1 cellular context compared by ENCODE assay signal in the genomic region with DNA sequence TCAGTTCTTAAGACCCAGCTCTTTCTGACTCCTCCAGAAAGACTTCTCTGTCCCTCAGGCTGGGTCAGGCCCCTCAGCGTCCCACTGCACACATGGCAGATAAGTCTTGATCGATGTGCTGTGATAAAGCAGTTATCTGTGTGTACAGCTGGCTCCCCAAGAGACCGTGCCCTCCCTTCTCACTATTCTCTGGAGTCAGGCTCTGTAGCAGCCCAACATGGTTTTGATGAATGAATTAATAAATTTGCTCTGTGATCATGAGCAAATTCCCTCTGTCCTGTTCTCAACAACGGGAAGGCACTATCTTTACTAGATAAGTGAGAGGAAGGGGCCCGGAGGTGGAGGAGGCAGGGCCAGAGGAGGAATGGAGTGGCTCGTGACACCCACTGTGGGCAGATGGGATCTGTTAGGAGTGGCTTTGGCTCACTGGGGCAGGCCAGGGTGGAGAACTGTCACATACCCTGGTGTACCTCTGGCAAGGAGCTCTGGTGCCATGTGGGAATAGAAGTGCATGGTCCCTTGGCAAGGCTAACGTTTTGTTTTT.
TF ChIP-seq lines count a peak whose summit lies in the region.

No MANE protein-coding gene starts in this region.

TF ChIP-seq in K562, 482 proteins besides CTCF, POLR2A, EP300 and RAD21 (continued from another document and continues in another):
- TF ChIP-seq, protein P1, sequence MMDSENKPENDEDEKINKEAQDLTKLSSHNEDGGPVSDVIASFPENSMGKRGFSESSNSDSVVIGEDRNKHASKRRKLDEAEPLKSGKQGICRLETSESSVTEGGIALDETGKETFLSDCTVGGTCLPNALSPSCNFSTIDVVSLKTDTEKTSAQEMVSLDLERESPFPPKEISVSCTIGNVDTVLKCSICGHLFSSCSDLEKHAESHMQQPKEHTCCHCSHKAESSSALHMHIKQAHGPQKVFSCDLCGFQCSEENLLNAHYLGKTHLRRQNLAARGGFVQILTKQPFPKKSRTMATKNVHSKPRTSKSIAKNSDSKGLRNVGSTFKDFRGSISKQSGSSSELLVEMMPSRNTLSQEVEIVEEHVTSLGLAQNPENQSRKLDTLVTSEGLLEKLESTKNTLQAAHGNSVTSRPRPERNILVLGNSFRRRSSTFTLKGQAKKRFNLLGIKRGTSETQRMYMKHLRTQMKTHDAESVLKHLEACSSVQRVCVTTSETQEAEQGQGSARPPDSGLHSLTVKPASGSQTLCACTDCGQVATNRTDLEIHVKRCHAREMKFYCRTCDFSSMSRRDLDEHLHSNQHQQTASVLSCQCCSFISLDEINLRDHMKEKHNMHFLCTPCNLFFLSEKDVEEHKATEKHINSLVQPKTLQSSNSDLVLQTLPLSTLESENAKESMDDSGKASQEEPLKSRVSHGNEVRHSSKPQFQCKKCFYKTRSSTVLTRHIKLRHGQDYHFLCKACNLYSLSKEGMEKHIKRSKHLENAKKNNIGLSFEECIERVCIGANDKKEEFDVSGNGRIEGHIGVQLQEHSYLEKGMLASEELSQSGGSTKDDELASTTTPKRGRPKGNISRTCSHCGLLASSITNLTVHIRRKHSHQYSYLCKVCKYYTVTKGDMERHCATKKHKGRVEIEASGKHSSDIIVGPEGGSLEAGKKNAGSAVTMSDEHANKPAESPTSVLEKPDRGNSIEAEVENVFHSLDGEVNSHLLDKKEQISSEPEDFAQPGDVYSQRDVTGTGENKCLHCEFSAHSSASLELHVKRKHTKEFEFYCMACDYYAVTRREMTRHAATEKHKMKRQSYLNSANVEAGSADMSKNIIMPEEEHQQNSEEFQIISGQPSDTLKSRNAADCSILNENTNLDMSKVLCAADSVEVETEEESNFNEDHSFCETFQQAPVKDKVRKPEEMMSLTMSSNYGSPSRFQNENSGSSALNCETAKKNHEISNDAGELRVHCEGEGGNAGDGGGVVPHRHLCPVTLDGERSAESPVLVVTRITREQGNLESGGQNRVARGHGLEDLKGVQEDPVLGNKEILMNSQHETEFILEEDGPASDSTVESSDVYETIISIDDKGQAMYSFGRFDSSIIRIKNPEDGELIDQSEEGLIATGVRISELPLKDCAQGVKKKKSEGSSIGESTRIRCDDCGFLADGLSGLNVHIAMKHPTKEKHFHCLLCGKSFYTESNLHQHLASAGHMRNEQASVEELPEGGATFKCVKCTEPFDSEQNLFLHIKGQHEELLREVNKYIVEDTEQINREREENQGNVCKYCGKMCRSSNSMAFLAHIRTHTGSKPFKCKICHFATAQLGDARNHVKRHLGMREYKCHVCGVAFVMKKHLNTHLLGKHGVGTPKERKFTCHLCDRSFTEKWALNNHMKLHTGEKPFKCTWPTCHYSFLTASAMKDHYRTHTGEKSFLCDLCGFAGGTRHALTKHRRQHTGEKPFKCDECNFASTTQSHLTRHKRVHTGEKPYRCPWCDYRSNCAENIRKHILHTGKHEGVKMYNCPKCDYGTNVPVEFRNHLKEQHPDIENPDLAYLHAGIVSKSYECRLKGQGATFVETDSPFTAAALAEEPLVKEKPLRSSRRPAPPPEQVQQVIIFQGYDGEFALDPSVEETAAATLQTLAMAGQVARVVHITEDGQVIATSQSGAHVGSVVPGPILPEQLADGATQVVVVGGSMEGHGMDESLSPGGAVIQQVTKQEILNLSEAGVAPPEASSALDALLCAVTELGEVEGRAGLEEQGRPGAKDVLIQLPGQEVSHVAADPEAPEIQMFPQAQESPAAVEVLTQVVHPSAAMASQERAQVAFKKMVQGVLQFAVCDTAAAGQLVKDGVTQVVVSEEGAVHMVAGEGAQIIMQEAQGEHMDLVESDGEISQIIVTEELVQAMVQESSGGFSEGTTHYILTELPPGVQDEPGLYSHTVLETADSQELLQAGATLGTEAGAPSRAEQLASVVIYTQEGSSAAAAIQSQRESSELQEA (IDR thresholded peaks at IDR 0.05; ENCODE audit: low read depth) = no peak
- no peak for TF ChIP-seq XRCC5 (IDR thresholded peaks at IDR 0.05; ENCODE audit: low read depth, low read length)
- TF ChIP-seq, protein P2, sequence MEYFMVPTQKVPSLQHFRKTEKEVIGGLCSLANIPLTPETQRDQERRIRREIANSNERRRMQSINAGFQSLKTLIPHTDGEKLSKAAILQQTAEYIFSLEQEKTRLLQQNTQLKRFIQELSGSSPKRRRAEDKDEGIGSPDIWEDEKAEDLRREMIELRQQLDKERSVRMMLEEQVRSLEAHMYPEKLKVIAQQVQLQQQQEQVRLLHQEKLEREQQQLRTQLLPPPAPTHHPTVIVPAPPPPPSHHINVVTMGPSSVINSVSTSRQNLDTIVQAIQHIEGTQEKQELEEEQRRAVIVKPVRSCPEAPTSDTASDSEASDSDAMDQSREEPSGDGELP (CRISPR knock-in tag; IDR thresholded peaks at IDR 0.05; ENCODE audit: borderline replicate concordance) = peak; percentile 81; the same call in 1 of the 2 replicates
- no peak for TF ChIP-seq TFAM (CRISPR knock-in tag; conservative IDR thresholded peaks at IDR 0.05)
- TF ChIP-seq ZSCAN32 (CRISPR knock-in tag; IDR thresholded peaks at IDR 0.05) = no peak
- peak; percentile 67; the same call in 1 of the 2 replicates for TF ChIP-seq RFX7 (CRISPR knock-in tag; IDR thresholded peaks at IDR 0.05)
- TF ChIP-seq ZNF197 (CRISPR knock-in tag; IDR thresholded peaks at IDR 0.05; ENCODE audit: low read depth) = peak; percentile 88
- TF ChIP-seq SRSF9 (IDR thresholded peaks at IDR 0.05; ENCODE audit: borderline replicate concordance, low read depth, low read length) = no peak
- TF ChIP-seq C11orf30 (IDR thresholded peaks at IDR 0.05; ENCODE audit: low read depth) = no peak
- no peak for TF ChIP-seq ZZZ3 (IDR thresholded peaks at IDR 0.05)
- TF ChIP-seq, protein P3, sequence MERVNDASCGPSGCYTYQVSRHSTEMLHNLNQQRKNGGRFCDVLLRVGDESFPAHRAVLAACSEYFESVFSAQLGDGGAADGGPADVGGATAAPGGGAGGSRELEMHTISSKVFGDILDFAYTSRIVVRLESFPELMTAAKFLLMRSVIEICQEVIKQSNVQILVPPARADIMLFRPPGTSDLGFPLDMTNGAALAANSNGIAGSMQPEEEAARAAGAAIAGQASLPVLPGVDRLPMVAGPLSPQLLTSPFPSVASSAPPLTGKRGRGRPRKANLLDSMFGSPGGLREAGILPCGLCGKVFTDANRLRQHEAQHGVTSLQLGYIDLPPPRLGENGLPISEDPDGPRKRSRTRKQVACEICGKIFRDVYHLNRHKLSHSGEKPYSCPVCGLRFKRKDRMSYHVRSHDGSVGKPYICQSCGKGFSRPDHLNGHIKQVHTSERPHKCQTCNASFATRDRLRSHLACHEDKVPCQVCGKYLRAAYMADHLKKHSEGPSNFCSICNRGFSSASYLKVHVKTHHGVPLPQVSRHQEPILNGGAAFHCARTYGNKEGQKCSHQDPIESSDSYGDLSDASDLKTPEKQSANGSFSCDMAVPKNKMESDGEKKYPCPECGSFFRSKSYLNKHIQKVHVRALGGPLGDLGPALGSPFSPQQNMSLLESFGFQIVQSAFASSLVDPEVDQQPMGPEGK (CRISPR knock-in tag; IDR thresholded peaks at IDR 0.05; ENCODE audit: borderline replicate concordance) = 0 out of 2 replicates have a peak, but pooled peaks have one; percentile 18
- TF ChIP-seq THRAP3 (IDR thresholded peaks at IDR 0.05; ENCODE audit: borderline replicate concordance) = no peak
- TF ChIP-seq, protein P4, sequence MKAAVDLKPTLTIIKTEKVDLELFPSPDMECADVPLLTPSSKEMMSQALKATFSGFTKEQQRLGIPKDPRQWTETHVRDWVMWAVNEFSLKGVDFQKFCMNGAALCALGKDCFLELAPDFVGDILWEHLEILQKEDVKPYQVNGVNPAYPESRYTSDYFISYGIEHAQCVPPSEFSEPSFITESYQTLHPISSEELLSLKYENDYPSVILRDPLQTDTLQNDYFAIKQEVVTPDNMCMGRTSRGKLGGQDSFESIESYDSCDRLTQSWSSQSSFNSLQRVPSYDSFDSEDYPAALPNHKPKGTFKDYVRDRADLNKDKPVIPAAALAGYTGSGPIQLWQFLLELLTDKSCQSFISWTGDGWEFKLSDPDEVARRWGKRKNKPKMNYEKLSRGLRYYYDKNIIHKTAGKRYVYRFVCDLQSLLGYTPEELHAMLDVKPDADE (conservative IDR thresholded peaks at IDR 0.05; ENCODE audit: control insufficient read depth, low read depth, low read length) = no peak
- no peak for TF ChIP-seq ZC3H8 (IDR thresholded peaks at IDR 0.05)
- peak; percentile 60; the same call in 1 of the 2 replicates for TF ChIP-seq ZNF41 (CRISPR knock-in tag; conservative IDR thresholded peaks at IDR 0.05)
- no peak for TF ChIP-seq EHMT2 (IDR thresholded peaks at IDR 0.05)
- TF ChIP-seq NR2F6 (CRISPR knock-in tag; IDR thresholded peaks at IDR 0.05) = no peak
- TF ChIP-seq, protein P5, sequence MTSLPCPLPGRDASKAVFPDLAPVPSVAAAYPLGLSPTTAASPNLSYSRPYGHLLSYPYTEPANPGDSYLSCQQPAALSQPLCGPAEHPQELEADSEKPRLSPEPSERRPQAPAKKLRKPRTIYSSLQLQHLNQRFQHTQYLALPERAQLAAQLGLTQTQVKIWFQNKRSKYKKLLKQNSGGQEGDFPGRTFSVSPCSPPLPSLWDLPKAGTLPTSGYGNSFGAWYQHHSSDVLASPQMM (CRISPR knock-in tag; IDR thresholded peaks at IDR 0.05) = no peak
- no peak for TF ChIP-seq POLR2AphosphoS2 (IDR thresholded peaks at IDR 0.05; ENCODE audit: low read length)
- no peak for TF ChIP-seq ETV6 (IDR thresholded peaks at IDR 0.05; ENCODE audit: borderline replicate concordance in 1 of 2, low read depth in 2 of 2, low read length in 1 of 2)
- TF ChIP-seq ETV6 (CRISPR knock-in tag; IDR thresholded peaks at IDR 0.05; ENCODE audit: borderline replicate concordance) = no peak
- no peak for TF ChIP-seq ZNF354B (CRISPR knock-in tag; IDR thresholded peaks at IDR 0.05)
- TF ChIP-seq, protein P6, sequence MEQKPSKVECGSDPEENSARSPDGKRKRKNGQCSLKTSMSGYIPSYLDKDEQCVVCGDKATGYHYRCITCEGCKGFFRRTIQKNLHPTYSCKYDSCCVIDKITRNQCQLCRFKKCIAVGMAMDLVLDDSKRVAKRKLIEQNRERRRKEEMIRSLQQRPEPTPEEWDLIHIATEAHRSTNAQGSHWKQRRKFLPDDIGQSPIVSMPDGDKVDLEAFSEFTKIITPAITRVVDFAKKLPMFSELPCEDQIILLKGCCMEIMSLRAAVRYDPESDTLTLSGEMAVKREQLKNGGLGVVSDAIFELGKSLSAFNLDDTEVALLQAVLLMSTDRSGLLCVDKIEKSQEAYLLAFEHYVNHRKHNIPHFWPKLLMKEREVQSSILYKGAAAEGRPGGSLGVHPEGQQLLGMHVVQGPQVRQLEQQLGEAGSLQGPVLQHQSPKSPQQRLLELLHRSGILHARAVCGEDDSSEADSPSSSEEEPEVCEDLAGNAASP (IDR thresholded peaks at IDR 0.05) = no peak
- TF ChIP-seq PHF21A (IDR thresholded peaks at IDR 0.05; ENCODE audit: borderline replicate concordance, low read depth) = no peak
- TF ChIP-seq ZNF584 (CRISPR knock-in tag; IDR thresholded peaks at IDR 0.05; ENCODE audit: low read depth) = peak; percentile 95
- TF ChIP-seq ZNF24 (IDR thresholded peaks at IDR 0.05) = no peak
- TF ChIP-seq ZNF133 (CRISPR knock-in tag; IDR thresholded peaks at IDR 0.05) = no peak
- peak; percentile 79 for TF ChIP-seq ADNP (tag; IDR thresholded peaks at IDR 0.05)
- no peak for TF ChIP-seq FOXJ3 (CRISPR knock-in tag; IDR thresholded peaks at IDR 0.05)
- TF ChIP-seq CBFB (CRISPR knock-in tag; IDR thresholded peaks at IDR 0.05) = no peak
- no peak for TF ChIP-seq ZNF764 (CRISPR knock-in tag; IDR thresholded peaks at IDR 0.05; ENCODE audit: low read depth)
- no peak for TF ChIP-seq PPARD (CRISPR knock-in tag; IDR thresholded peaks at IDR 0.05)
- no peak for TF ChIP-seq FIP1L1 (IDR thresholded peaks at IDR 0.05; ENCODE audit: low read depth, low read length, poor library complexity, severe bottlenecking)
- TF ChIP-seq CAMTA2 (CRISPR knock-in tag; conservative IDR thresholded peaks at IDR 0.05) = no peak
- TF ChIP-seq ZNF717 (CRISPR knock-in tag; IDR thresholded peaks at IDR 0.05) = no peak
- TF ChIP-seq, protein P7, sequence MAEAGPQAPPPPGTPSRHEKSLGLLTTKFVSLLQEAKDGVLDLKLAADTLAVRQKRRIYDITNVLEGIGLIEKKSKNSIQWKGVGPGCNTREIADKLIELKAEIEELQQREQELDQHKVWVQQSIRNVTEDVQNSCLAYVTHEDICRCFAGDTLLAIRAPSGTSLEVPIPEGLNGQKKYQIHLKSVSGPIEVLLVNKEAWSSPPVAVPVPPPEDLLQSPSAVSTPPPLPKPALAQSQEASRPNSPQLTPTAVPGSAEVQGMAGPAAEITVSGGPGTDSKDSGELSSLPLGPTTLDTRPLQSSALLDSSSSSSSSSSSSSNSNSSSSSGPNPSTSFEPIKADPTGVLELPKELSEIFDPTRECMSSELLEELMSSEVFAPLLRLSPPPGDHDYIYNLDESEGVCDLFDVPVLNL (CRISPR knock-in tag; IDR thresholded peaks at IDR 0.05; ENCODE audit: low read depth) = no peak
- no peak for TF ChIP-seq MXI1 (IDR thresholded peaks at IDR 0.05; ENCODE audit: low read depth, low read length)
- no peak for TF ChIP-seq KAT7 (CRISPR knock-in tag; IDR thresholded peaks at IDR 0.05; ENCODE audit: borderline replicate concordance)
- no peak for TF ChIP-seq TAF15 (IDR thresholded peaks at IDR 0.05; ENCODE audit: low read depth, low read length)
- TF ChIP-seq, protein P8, sequence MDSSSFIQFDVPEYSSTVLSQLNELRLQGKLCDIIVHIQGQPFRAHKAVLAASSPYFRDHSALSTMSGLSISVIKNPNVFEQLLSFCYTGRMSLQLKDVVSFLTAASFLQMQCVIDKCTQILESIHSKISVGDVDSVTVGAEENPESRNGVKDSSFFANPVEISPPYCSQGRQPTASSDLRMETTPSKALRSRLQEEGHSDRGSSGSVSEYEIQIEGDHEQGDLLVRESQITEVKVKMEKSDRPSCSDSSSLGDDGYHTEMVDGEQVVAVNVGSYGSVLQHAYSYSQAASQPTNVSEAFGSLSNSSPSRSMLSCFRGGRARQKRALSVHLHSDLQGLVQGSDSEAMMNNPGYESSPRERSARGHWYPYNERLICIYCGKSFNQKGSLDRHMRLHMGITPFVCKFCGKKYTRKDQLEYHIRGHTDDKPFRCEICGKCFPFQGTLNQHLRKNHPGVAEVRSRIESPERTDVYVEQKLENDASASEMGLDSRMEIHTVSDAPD (CRISPR knock-in tag; IDR thresholded peaks at IDR 0.05) = no peak
- TF ChIP-seq NFATC3 (IDR thresholded peaks at IDR 0.05) = no peak; the same call in 1 of the 2 replicates
- TF ChIP-seq ZNF212 (CRISPR knock-in tag; IDR thresholded peaks at IDR 0.05) = no peak
- TF ChIP-seq, protein P9, sequence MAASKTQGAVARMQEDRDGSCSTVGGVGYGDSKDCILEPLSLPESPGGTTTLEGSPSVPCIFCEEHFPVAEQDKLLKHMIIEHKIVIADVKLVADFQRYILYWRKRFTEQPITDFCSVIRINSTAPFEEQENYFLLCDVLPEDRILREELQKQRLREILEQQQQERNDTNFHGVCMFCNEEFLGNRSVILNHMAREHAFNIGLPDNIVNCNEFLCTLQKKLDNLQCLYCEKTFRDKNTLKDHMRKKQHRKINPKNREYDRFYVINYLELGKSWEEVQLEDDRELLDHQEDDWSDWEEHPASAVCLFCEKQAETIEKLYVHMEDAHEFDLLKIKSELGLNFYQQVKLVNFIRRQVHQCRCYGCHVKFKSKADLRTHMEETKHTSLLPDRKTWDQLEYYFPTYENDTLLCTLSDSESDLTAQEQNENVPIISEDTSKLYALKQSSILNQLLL (CRISPR knock-in tag; IDR thresholded peaks at IDR 0.05; ENCODE audit: borderline replicate concordance) = no peak
- TF ChIP-seq SMARCB1 (IDR thresholded peaks at IDR 0.05; ENCODE audit: insufficient read length, low read depth) = no peak
